8 cellular contexts compared by ENCODE assay signal in the genomic region with DNA sequence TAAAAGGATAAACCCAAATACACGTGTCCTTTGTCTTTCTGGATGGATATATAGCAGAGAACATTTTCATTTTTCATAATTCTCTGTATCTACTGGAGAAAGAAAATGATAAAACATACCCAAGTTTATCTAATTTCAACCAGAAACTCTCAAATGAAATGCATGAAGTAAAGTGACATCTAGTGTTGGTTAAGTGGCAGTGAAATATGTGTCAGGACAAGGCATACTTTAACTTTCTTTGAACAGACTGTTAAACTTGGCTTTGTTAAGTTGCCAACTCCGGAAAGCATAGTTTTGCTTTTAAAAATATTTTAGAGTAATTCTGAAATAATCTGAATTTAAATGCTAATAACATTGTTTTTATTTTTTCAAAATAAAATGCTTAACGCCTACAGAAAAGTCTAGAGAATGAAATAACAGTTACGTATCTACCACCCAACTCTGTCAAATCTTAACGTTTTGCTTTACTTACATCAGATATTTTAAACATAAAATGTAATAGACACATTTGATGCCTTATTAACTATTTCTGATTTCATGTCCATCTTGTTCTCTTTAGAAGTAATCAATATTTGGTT. TPM values are rescaled to one million over a fixed set of nuclear protein-coding genes. Genes with fewer than 3 reads are reported as not detected.
A peak's percentile ranks its signal among the peaks of the same experiment; 100 is the strongest.
DNase-seq lines count a peak whose midpoint lies in the region; ATAC-seq, FAIRE-seq and TF ChIP-seq lines count a peak whose summit lies in the region.

No MANE protein-coding gene starts in this region.

- CTCF ChIA-PET in H1 (lab: Charles Lee; ENCODE audit: partially characterized antibody): interaction anchor here (0.7 to 7.6 kb wide), 26 partner anchors 10 to 239 kb away, joined by 3 to 65 read pairs (median 3); a partner anchor contains a TSS

- no peaks in the 10 kb centered on the region for H3K79me2 ChIP-seq in H1 (ENCODE audit: control insufficient read depth in 1 of 2, insufficient read depth in 2 of 2, low read length in 2 of 2)
- no peaks in the 10 kb centered on the region for H3K79me2 ChIP-seq in osteoblast (ENCODE audit: insufficient read depth, low read length)

- H2AFZ ChIP-seq in H1 (ENCODE audit: low read length): no peak overlapping the region
- no peak overlapping the region for H2AFZ ChIP-seq in osteoblast (ENCODE audit: low read length)

- TF ChIP-seq CTCF in H1 (IDR thresholded peaks at IDR 0.05; ENCODE audit: control extremely low read depth in 1 of 3, insufficient read depth in 1 of 3, low read depth in 1 of 3, low read length in 3 of 3): peak in 2 of 3 experiments; percentile 43 to 67; a peak in 2 of 4 replicates
- TF ChIP-seq CTCF in osteoblast (IDR thresholded peaks at IDR 0.05; ENCODE audit: extremely low read depth, low read depth, low read length): peak; percentile 76

- H3K23me2 ChIP-seq in H1 (ENCODE audit: low read depth, low read length): no peaks in the 10 kb centered on the region

- in situ Hi-C loops in ACHN (cut with HindIII; ENCODE audit: low pct_ligation_motif_present, low pct_unique_long_range_greater_than_20kb, low sequenced_read_pairs): loop anchor here (10.0 kb wide), 1 partner anchor 231 kb away; no protein-coding TSS in a partner anchor

- DNase-seq in ACHN (peak; percentile 60), H54 (ENCODE audit: insufficient read length, low spot score) (no peak), NOMO-1 treated with DMSO at 0.1 percent for 48 hours (lab: John Stamatoyannopoulos, UW; ENCODE audit: unreplicated experiment) (peak; percentile 36), H1 (ENCODE audit: low read depth in 1 of 2, low spot score in 2 of 2) (no peak), osteoblast (ENCODE audit: insufficient read length, low spot score, missing footprints) (no peak), activated gamma-delta T cell (lab: John Stamatoyannopoulos, UW) (no peak)
- no peak for DNase-seq in activated naive CD8-positive, alpha-beta T cell treated with anti-CD3 and anti-CD28 coated beads for 36 hours

- H3K9me3 ChIP-seq in H1 (ENCODE audit: insufficient read depth in 2 of 2, low read depth in 1 of 2, low read length in 1 of 2): no peaks in the 10 kb centered on the region
- H3K9me3 ChIP-seq in osteoblast (ENCODE audit: low read depth, low read length): no peaks in the 10 kb centered on the region

- no peak overlapping the region for H4K8ac ChIP-seq in H1 (ENCODE audit: extremely low read depth, insufficient read depth, low read length)

- H3K14ac ChIP-seq in H1 (ENCODE audit: insufficient read length): no peak overlapping the region

- 64% methylated on average over 5 of the region's 5 CpGs; no CpG with 5 or more reads in 1 of the 2 experiments for WGBS in H1 (ENCODE audit: extremely low coverage in 1 of 2, insufficient coverage in 1 of 2, insufficient read length in 1 of 2, insufficient replicate concordance in 2 of 2, low coverage in 1 of 2, low lambda C conversion rate in 2 of 2, missing lambda C conversion rate in 1 of 2), 2 experiments

- peak; percentile 81 for FAIRE-seq in H54 (lab: Jason Lieb, UNC)
- peak; percentile 89 for FAIRE-seq in H1 (lab: Jason Lieb, UNC)

- H3K56ac ChIP-seq in H1 (replicated peaks; ENCODE audit: insufficient read length, low read depth, low read length): no peak overlapping the region

- H3K27me3 ChIP-seq in H1 (replicated peaks in 1 of 4; ENCODE audit: control insufficient read depth in 3 of 4, extremely low read depth in 1 of 4, insufficient read depth in 3 of 4, low read length in 3 of 4): no peaks in the 10 kb centered on the region
- no peaks in the 10 kb centered on the region for H3K27me3 ChIP-seq in osteoblast (ENCODE audit: insufficient read depth, low read length)

- no peak overlapping the region for H2BK12ac ChIP-seq in H1 (ENCODE audit: low read depth, low read length)

- H3K36me3 ChIP-seq in H1 (ENCODE audit: control insufficient read depth in 2 of 4, insufficient read depth in 4 of 4, low read length in 3 of 4) (no peaks in the 10 kb centered on the region), osteoblast (ENCODE audit: insufficient read depth, low read length) (no peaks in the 10 kb centered on the region)

- TF ChIP-seq RAD21 in H1 (IDR thresholded peaks at IDR 0.05 in 1 of 2, conservative IDR thresholded peaks at IDR 0.05 in 1 of 2; ENCODE audit: low read depth in 2 of 2, low read length in 2 of 2): peak; percentile 79

- H3K4me1 ChIP-seq in H1 (replicated peaks in 1 of 4; ENCODE audit: control insufficient read depth in 3 of 4, insufficient read depth in 4 of 4, low read length in 3 of 4) (no peaks in the 10 kb centered on the region), osteoblast (ENCODE audit: insufficient read depth, low read length) (no peaks in the 10 kb centered on the region)

- H3K4me2 ChIP-seq in H1 (ENCODE audit: insufficient read depth in 1 of 2, low read depth in 2 of 2, low read length in 2 of 2) (no peak overlapping the region), osteoblast (ENCODE audit: insufficient read depth, low read length) (no peak overlapping the region)

- H3K4ac ChIP-seq in H1 (replicated peaks; ENCODE audit: insufficient read length, low read depth, low read length): no peak overlapping the region

- no peak for TF ChIP-seq EP300 in H1 (IDR thresholded peaks at IDR 0.05; ENCODE audit: borderline replicate concordance in 1 of 2, low read depth in 2 of 2, low read length in 2 of 2)

- no peaks in the 10 kb centered on the region for H3K4me1 Mint-ChIP-seq in activated naive CD8-positive, alpha-beta T cell treated with anti-CD3 and anti-CD28 coated beads for 36 hours

- peaks cover 26% of the 10 kb centered on the region for H3K27me3 Mint-ChIP-seq in activated naive CD8-positive, alpha-beta T cell treated with anti-CD3 and anti-CD28 coated beads for 36 hours

- H4K91ac ChIP-seq in H1 (replicated peaks; ENCODE audit: insufficient read length, low read length): no peak overlapping the region

- H3K36me3 Mint-ChIP-seq in activated naive CD8-positive, alpha-beta T cell treated with anti-CD3 and anti-CD28 coated beads for 36 hours: no peaks in the 10 kb centered on the region

- H2BK20ac ChIP-seq in H1 (ENCODE audit: low read length): no peak overlapping the region

- POLR2A ChIA-PET in H1 (lab: Charles Lee; ENCODE audit: partially characterized antibody): interaction anchor here (1.0 kb wide), 1 partner anchor 44 kb away, joined by 3 read pairs; no protein-coding TSS in a partner anchor

- H3K9ac ChIP-seq in H1 (replicated peaks in 1 of 4; ENCODE audit: extremely low read depth in 1 of 4, low read depth in 3 of 4, low read length in 3 of 4): no peak overlapping the region

- H3K79me1 ChIP-seq in H1 (ENCODE audit: low read depth, low read length): no peaks in the 10 kb centered on the region

- no peak overlapping the region for H2BK120ac ChIP-seq in H1 (replicated peaks; ENCODE audit: low read depth, low read length)

- no peak overlapping the region for H3K23ac ChIP-seq in H1 (ENCODE audit: insufficient read length)

- H4K5ac ChIP-seq in H1 (ENCODE audit: insufficient read length, low read depth, low read length): no peak overlapping the region

- no peak overlapping the region for H3K4me3 Mint-ChIP-seq in activated naive CD8-positive, alpha-beta T cell treated with anti-CD3 and anti-CD28 coated beads for 36 hours

- TF ChIP-seq POLR2A in H54 (IDR thresholded peaks at IDR 0.05; ENCODE audit: low read depth, low read length) (no peak), H1 (IDR thresholded peaks at IDR 0.05; ENCODE audit: control extremely low read depth in 1 of 2, low read depth in 2 of 2, low read length in 2 of 2) (no peak)

- ATAC-seq in HG03139 (IDR thresholded peaks at IDR 0.05; ENCODE audit: unreplicated experiment): no peak

- no peaks in the 10 kb centered on the region for H3K9me3 Mint-ChIP-seq in activated naive CD8-positive, alpha-beta T cell treated with anti-CD3 and anti-CD28 coated beads for 36 hours

- H3K4me3 ChIP-seq in H1 (ENCODE audit: extremely low read depth in 1 of 4, insufficient read depth in 2 of 4, low read depth in 3 of 4, low read length in 4 of 4): no peak overlapping the region
- H3K4me3 ChIP-seq in osteoblast (ENCODE audit: insufficient read depth, low read length): no peak overlapping the region

- H2AK5ac ChIP-seq in H1 (ENCODE audit: low read depth, low read length): no peak overlapping the region

- H4K20me1 ChIP-seq in H1 (replicated peaks in 1 of 2; ENCODE audit: control insufficient read depth in 1 of 2, insufficient read depth in 2 of 2, low read length in 2 of 2): no peaks in the 10 kb centered on the region
- no peaks in the 10 kb centered on the region for H4K20me1 ChIP-seq in osteoblast (ENCODE audit: insufficient read depth, low read length)

- no peak overlapping the region for H3K27ac ChIP-seq in H1 (ENCODE audit: low read depth, low read length)
- H3K27ac ChIP-seq in osteoblast (ENCODE audit: low read depth, low read length): no peak overlapping the region

- no peak overlapping the region for H3K27ac Mint-ChIP-seq in activated naive CD8-positive, alpha-beta T cell treated with anti-CD3 and anti-CD28 coated beads for 36 hours

- no peak overlapping the region for H3K18ac ChIP-seq in H1 (ENCODE audit: extremely low read depth, low read length)

- H2BK15ac ChIP-seq in H1 (ENCODE audit: low read length): no peak overlapping the region

- H2BK5ac ChIP-seq in H1 (ENCODE audit: low read depth, low read length): no peak overlapping the region

RNA-seq across cellular contexts. Expression of a gene that starts 25.2 kb away (rescaled TPM):
- 1.3 and 1.7 TPM in 2 replicates for total RNA-seq in H1 (2021; fragmentation: NEBNext Ultra II Directional; extraction: Animal tissue kit (Norgen Biotek cat#: 25700))
- 0.74 and 0.86 TPM in 2 replicates for polyA plus RNA-seq in H1 (2011; rRNA removed)
- polyA plus RNA-seq in H1 (2011; cell fraction: cytosol; rRNA removed): 1.0 TPM
- 3.0 TPM for polyA plus RNA-seq in H1 (2011; cell fraction: nucleus; rRNA removed)
- polyA plus RNA-seq in H1 (2012, experiment 1 of 2): 0.78 to 1.4 TPM (median 1.0 TPM) in 4 replicates
- not detected for polyA plus RNA-seq in H1 (2012, experiment 2 of 2)
- 0.71 TPM for polyA plus RNA-seq in H1 (2013, experiment 1 of 2)
- 0.87 TPM for polyA plus RNA-seq in H1 (2013, experiment 2 of 2)
- 4.3 and 7.6 TPM in 2 replicates for polyA minus RNA-seq in H1 (2011; rRNA and poly(A)+ RNA removed)
- 2.1 TPM for polyA minus RNA-seq in H1 (2011; cell fraction: cytosol; rRNA and poly(A)+ RNA removed)
- 4.3 TPM for polyA minus RNA-seq in H1 (2011; cell fraction: nucleus; rRNA and poly(A)+ RNA removed)
- 45.1 and 47.8 TPM in 2 replicates for total RNA-seq in osteoblast
- not detected for total RNA-seq in activated naive CD8-positive, alpha-beta T cell treated with anti-CD3 and anti-CD28 coated beads for 36 hours

RNA-seq across cellular contexts. Expression of a gene that starts 43.0 kb away (rescaled TPM):
- total RNA-seq in H1 (2021; fragmentation: NEBNext Ultra II Directional; extraction: Animal tissue kit (Norgen Biotek cat#: 25700)): 79.7 and 87.7 TPM in 2 replicates
- 40.4 and 58.5 TPM in 2 replicates for polyA plus RNA-seq in H1 (2011; rRNA removed)
- 59.0 TPM for polyA plus RNA-seq in H1 (2011; cell fraction: cytosol; rRNA removed)
- polyA plus RNA-seq in H1 (2011; cell fraction: nucleus; rRNA removed): 19.1 TPM
- 156 to 204 TPM (median 175 TPM) in 4 replicates for polyA plus RNA-seq in H1 (2012, experiment 1 of 2)
- 13.1 TPM for polyA plus RNA-seq in H1 (2012, experiment 2 of 2)
- 123 TPM for polyA plus RNA-seq in H1 (2013, experiment 1 of 2)
- 142 TPM for polyA plus RNA-seq in H1 (2013, experiment 2 of 2)
- polyA minus RNA-seq in H1 (2011; rRNA and poly(A)+ RNA removed): 12.6 and 13.2 TPM in 2 replicates
- 20.6 TPM for polyA minus RNA-seq in H1 (2011; cell fraction: cytosol; rRNA and poly(A)+ RNA removed)
- 30.0 TPM for polyA minus RNA-seq in H1 (2011; cell fraction: nucleus; rRNA and poly(A)+ RNA removed)
- 6.2 and 6.8 TPM in 2 replicates for total RNA-seq in osteoblast
- total RNA-seq in activated naive CD8-positive, alpha-beta T cell treated with anti-CD3 and anti-CD28 coated beads for 36 hours: 10 to 100 TPM; 54.9 to 57.9 TPM

Comparison
In these comparisons a context has a peak if more than half of its experiments do, and no peak if none do; other contexts are left out.
1. DNase-seq: peak in ACHN (single experiment) and NOMO-1 treated with DMSO at 0.1 percent for 48 hours (single experiment); none in H54 (single experiment), H1 (0 of 2), osteoblast (single experiment), activated gamma-delta T cell (single experiment) and activated naive CD8-positive, alpha-beta T cell treated with anti-CD3 and anti-CD28 coated beads for 36 hours (single experiment).
2. RNA of a gene that starts 25.2 kb away (total RNA-seq): 45.1 to 47.8 TPM in osteoblast; 1.3 to 1.7 TPM in H1 and not detected in activated naive CD8-positive, alpha-beta T cell treated with anti-CD3 and anti-CD28 coated beads for 36 hours; every median in the first group is over 10 times any median in the second.